Comparison of ENCODE assay signal across 21 cellular contexts in the genomic region with DNA sequence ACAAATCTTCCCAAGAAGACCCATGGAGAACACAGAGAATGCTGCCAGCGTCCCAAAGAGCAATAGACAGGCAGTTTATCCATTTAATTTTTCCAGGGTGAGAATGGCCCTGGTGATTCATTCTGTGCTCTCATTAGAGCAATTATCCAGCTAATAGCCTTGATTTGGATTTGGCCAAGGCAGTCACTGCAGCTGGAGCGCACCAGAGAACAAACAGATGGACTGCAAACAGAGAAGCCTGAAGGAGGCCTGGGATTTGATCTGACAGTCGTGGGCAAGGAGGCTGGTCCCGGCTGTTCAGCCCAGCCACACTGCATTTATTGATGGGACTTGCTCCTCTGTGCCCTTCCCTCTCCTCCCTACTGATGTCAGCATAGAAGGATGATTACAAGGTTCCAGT.
"Had no signal": no experiment of that assay in that cellular context is flagged by ENCODE, and none has a peak within 500 bp of the region (broad histone marks: within the 10 kb centered on the region; RNA-seq: fewer than 3 reads in every experiment).

No MANE protein-coding gene starts in this region.

- ATAC-seq: activated CD4-positive, alpha-beta T cell treated with anti-CD3 and anti-CD28 coated beads for 36 hours; K562 had no signal

- H3K4me3 Mint-ChIP-seq: activated CD4-positive, alpha-beta memory T cell treated with anti-CD3 and anti-CD28 coated beads, Interleukin-2, amount 10 ng/mL, durations not matched to agents 7 days and 5 days; activated CD4-positive, alpha-beta T cell treated with anti-CD3 and anti-CD28 coated beads for 36 hours; activated naive CD4-positive, alpha-beta T cell treated with anti-CD3 and anti-CD28 coated beads, Interleukin-2, amount 10 ng/mL, durations not matched to agents 7 days and 5 days; activated naive CD8-positive, alpha-beta T cell treated with anti-CD3 and anti-CD28 coated beads for 36 hours had no signal

- DNase-seq: activated CD4-positive, alpha-beta memory T cell treated with anti-CD3 and anti-CD28 coated beads, Interleukin-2, amount 10 ng/mL, durations not matched to agents 7 days and 5 days; activated CD4-positive, alpha-beta T cell treated with anti-CD3 and anti-CD28 coated beads for 36 hours; activated CD4-positive, alpha-beta T cell treated with anti-CD3 and anti-CD28 coated beads, Interleukin-2, amount 50 U/mL, for 1 hour; activated gamma-delta T cell treated with Interleukin-2 at 50 U/mL for 16 hours; activated naive CD4-positive, alpha-beta T cell treated with anti-CD3 and anti-CD28 coated beads, Interleukin-2, amount 10 ng/mL, durations not matched to agents 7 days and 5 days; activated naive CD8-positive, alpha-beta T cell treated with anti-CD3 and anti-CD28 coated beads for 36 hours; activated T-cell treated with anti-CD3 and anti-CD28 coated beads for 4 hours; activated T-cell treated with anti-CD3 and anti-CD28 coated beads, Interleukin-2, amount 50 U/mL, for 48 hours; brain microvascular endothelial cell; cerebellar nuclear complex; Karpas-422; MM.1S; NCI-H146; NCI-H2029; NCI-H2107; NCI-H510A treated with DMSO at 0.1 percent for 48 hours; NCI-H69; SK-N-SH; T-helper 1 cell had no signal

- H3K27ac Mint-ChIP-seq: activated CD4-positive, alpha-beta memory T cell treated with anti-CD3 and anti-CD28 coated beads, Interleukin-2, amount 10 ng/mL, durations not matched to agents 7 days and 5 days; activated CD4-positive, alpha-beta T cell treated with anti-CD3 and anti-CD28 coated beads for 36 hours; activated naive CD4-positive, alpha-beta T cell treated with anti-CD3 and anti-CD28 coated beads, Interleukin-2, amount 10 ng/mL, durations not matched to agents 7 days and 5 days; activated naive CD8-positive, alpha-beta T cell treated with anti-CD3 and anti-CD28 coated beads for 36 hours; activated T-helper 2 cell treated with anti-CD3 and anti-CD28 coated beads, Interferon-gamma antibody, Interleukin-2, Interleukin-4, amounts not matched to agents 10 μg/mL and 5 μg/mL and 100 μg/mL, durations not matched to agents 14 hours and 24 hours and 36 hours had no signal

- H3K4me1 Mint-ChIP-seq: activated CD4-positive, alpha-beta memory T cell treated with anti-CD3 and anti-CD28 coated beads, Interleukin-2, amount 10 ng/mL, durations not matched to agents 7 days and 5 days; activated CD4-positive, alpha-beta T cell treated with anti-CD3 and anti-CD28 coated beads for 36 hours; activated naive CD4-positive, alpha-beta T cell treated with anti-CD3 and anti-CD28 coated beads, Interleukin-2, amount 10 ng/mL, durations not matched to agents 7 days and 5 days; activated naive CD8-positive, alpha-beta T cell treated with anti-CD3 and anti-CD28 coated beads for 36 hours had no signal

- H3K36me3 Mint-ChIP-seq: activated naive CD4-positive, alpha-beta T cell treated with anti-CD3 and anti-CD28 coated beads, Interleukin-2, amount 10 ng/mL, durations not matched to agents 7 days and 5 days had no signal
